Comparison of ENCODE assay signal across 32 cellular contexts in genomic region chr5:117138523-117138922, GRCh38.
"Had no signal": no experiment of that assay in that cellular context is flagged by ENCODE, and none has a peak within 500 bp of the region (broad histone marks: within the 10 kb centered on the region; RNA-seq: fewer than 3 reads in every experiment).

No MANE protein-coding gene starts in this region.

- H3K4me1 ChIP-seq: gastrocnemius medialis had no signal

- H3K4me3 ChIP-seq: gastrocnemius medialis, heart left ventricle had no signal

- H3K27ac ChIP-seq: brain microvascular endothelial cell, epithelial cell of prostate, gastrocnemius medialis, WERI-Rb-1 had no signal

- FAIRE-seq: astrocyte, bronchial epithelial cell, endothelial cell of umbilical vein had no signal

- ATAC-seq: activated CD4-positive, alpha-beta T cell treated with anti-CD3 and anti-CD28 coated beads for 36 hours; activated CD4-positive, CD25-positive, alpha-beta regulatory T cell treated with anti-CD3 and anti-CD28 coated beads, Interleukin-2, amount 50 U/mL, for 24 hours; activated CD8-positive, alpha-beta memory T cell treated with anti-CD3 and anti-CD28 coated beads, Interleukin-2, amount 10 ng/mL, durations not matched to agents 7 days and 5 days; activated CD8-positive, alpha-beta T cell treated with anti-CD3 and anti-CD28 coated beads, Interleukin-2, amount 10 ng/mL, durations not matched to agents 7 days and 5 days; effector memory CD8-positive, alpha-beta T cell; gastrocnemius medialis; heart left ventricle; T-helper 17 cell had no signal

- H3K36me3 ChIP-seq: brain microvascular endothelial cell, gastrocnemius medialis, heart left ventricle, WERI-Rb-1 had no signal

- H3K9me3 ChIP-seq: gastrocnemius medialis, heart left ventricle had no signal

- H3K27me3 ChIP-seq: brain microvascular endothelial cell, gastrocnemius medialis, heart left ventricle had no signal

- DNase-seq: activated B cell treated with CpG ODN at 0.5 μM for 24 hours; activated CD4-positive, alpha-beta memory T cell treated with anti-CD3 and anti-CD28 coated beads for 36 hours; activated CD4-positive, alpha-beta T cell treated with anti-CD3 and anti-CD28 coated beads for 36 hours; activated CD4-positive, alpha-beta T cell treated with anti-CD3 and anti-CD28 coated beads, Interleukin-2, amount 10 ng/mL, durations not matched to agents 24 days and 14 days; activated CD8-positive, alpha-beta memory T cell treated with anti-CD3 and anti-CD28 coated beads, Interleukin-2, amount 10 ng/mL, durations not matched to agents 7 days and 5 days; activated CD8-positive, alpha-beta memory T cell treated with anti-CD3 and anti-CD28 coated beads, Interleukin-2, amount 50 U/mL, for 4 hours; activated CD8-positive, alpha-beta T cell treated with anti-CD3 and anti-CD28 coated beads, Interleukin-2, amount 10 ng/mL, durations not matched to agents 7 days and 5 days; activated gamma-delta T cell treated with Interleukin-2 at 50 U/mL for 16 hours; activated naive CD4-positive, alpha-beta T cell treated with anti-CD3 and anti-CD28 coated beads, Interleukin-2, amount 50 U/mL, for 16 hours; activated naive CD4-positive, alpha-beta T cell treated with Interleukin-2 at 50 U/mL for 16 hours; activated T-cell treated with anti-CD3 and anti-CD28 coated beads, Interleukin-2, amount 50 U/mL, for 1 hour; activated T-cell treated with anti-CD3 and anti-CD28 coated beads, Interleukin-2, amount 50 U/mL, for 48 hours; amniotic stem cell; anterior cingulate cortex; brain microvascular endothelial cell; cortex of kidney; dermis blood vessel endothelial cell; effector CD4-positive, alpha-beta T cell; effector memory CD8-positive, alpha-beta T cell; foreskin fibroblast; gastrocnemius medialis; glutamatergic neuron; heart left ventricle; hypothalamus; T-helper 17 cell; T1000; WERI-Rb-1 had no signal
